Comparison of ENCODE assay signal across 19 cellular contexts in genomic region chr17:64458756-64459155, GRCh38.
"Had no signal": no experiment of that assay in that cellular context is flagged by ENCODE, and none has a peak within 500 bp of the region (broad histone marks: within the 10 kb centered on the region; RNA-seq: fewer than 3 reads in every experiment).

No MANE protein-coding gene starts in this region.

- H3K4me1 ChIP-seq: gastroesophageal sphincter, vagina had no signal

- H3K9me3 Mint-ChIP-seq: activated CD4-positive, alpha-beta T cell treated with anti-CD3 and anti-CD28 coated beads, Interleukin-2, amount 10 ng/mL, durations not matched to agents 7 days and 5 days; activated naive CD8-positive, alpha-beta T cell treated with anti-CD3 and anti-CD28 coated beads, Interleukin-2, amount 10 ng/mL, durations not matched to agents 7 days and 5 days; activated T-cell treated with anti-CD3 and anti-CD28 coated beads, Interleukin-2, amount 50 U/mL, for 24 hours; natural killer cell; stimulated activated naive CD8-positive, alpha-beta T cell treated with anti-CD3 and anti-CD28 coated beads, Interleukin-15, Interleukin-2, amounts not matched to agents 100 ng/mL and 50 ng/mL, for 24 hours; T-cell had no signal

- H3K27me3 ChIP-seq: brain microvascular endothelial cell, gastroesophageal sphincter, heart right ventricle, tibial nerve, vagina had no signal

- H3K36me3 ChIP-seq: brain microvascular endothelial cell, gastroesophageal sphincter, tibial nerve, vagina had no signal

- ATAC-seq: activated CD4-positive, CD25-positive, alpha-beta regulatory T cell treated with anti-CD3 and anti-CD28 coated beads, Interleukin-2, amount 50 U/mL, for 24 hours; activated CD8-positive, alpha-beta T cell treated with anti-CD3 and anti-CD28 coated beads, Interleukin-2, amount 10 ng/mL, durations not matched to agents 7 days and 5 days; gastroesophageal sphincter; left ventricle myocardium superior; natural killer cell; T-cell had no signal

- H3K27ac Mint-ChIP-seq: activated T-cell treated with anti-CD3 and anti-CD28 coated beads, Interleukin-2, amount 50 U/mL, for 24 hours; activated T-helper 2 cell treated with anti-CD3 and anti-CD28 coated beads, Interferon-gamma antibody, Interleukin-2, Interleukin-4, amounts not matched to agents 10 μg/mL and 5 μg/mL and 100 μg/mL, durations not matched to agents 14 hours and 24 hours and 36 hours; natural killer cell; stimulated activated naive CD8-positive, alpha-beta T cell treated with anti-CD3 and anti-CD28 coated beads, Interleukin-15, Interleukin-2, amounts not matched to agents 100 ng/mL and 50 ng/mL, for 24 hours; T-cell had no signal

- H3K27me3 Mint-ChIP-seq: activated CD4-positive, alpha-beta T cell treated with anti-CD3 and anti-CD28 coated beads, Interleukin-2, amount 10 ng/mL, durations not matched to agents 7 days and 5 days; activated naive CD8-positive, alpha-beta T cell treated with anti-CD3 and anti-CD28 coated beads, Interleukin-2, amount 10 ng/mL, durations not matched to agents 7 days and 5 days; activated T-cell treated with anti-CD3 and anti-CD28 coated beads, Interleukin-2, amount 50 U/mL, for 24 hours; stimulated activated naive CD8-positive, alpha-beta T cell treated with anti-CD3 and anti-CD28 coated beads, Interleukin-15, Interleukin-2, amounts not matched to agents 100 ng/mL and 50 ng/mL, for 24 hours had no signal

- H3K9me3 ChIP-seq: gastroesophageal sphincter, heart right ventricle, tibial nerve, vagina had no signal

- H3K36me3 Mint-ChIP-seq: natural killer cell, T-cell had no signal

- H3K27ac ChIP-seq: gastroesophageal sphincter, heart right ventricle, tibial nerve, vagina had no signal

- H3K4me3 Mint-ChIP-seq: activated CD4-positive, alpha-beta T cell treated with anti-CD3 and anti-CD28 coated beads, Interleukin-2, amount 10 ng/mL, durations not matched to agents 7 days and 5 days; activated CD8-positive, alpha-beta T cell treated with anti-CD3 and anti-CD28 coated beads, Interleukin-2, amount 10 ng/mL, durations not matched to agents 7 days and 5 days; activated naive CD8-positive, alpha-beta T cell treated with anti-CD3 and anti-CD28 coated beads, Interleukin-2, amount 10 ng/mL, durations not matched to agents 7 days and 5 days; activated T-cell treated with anti-CD3 and anti-CD28 coated beads, Interleukin-2, amount 50 U/mL, for 24 hours; natural killer cell; stimulated activated naive CD8-positive, alpha-beta T cell treated with anti-CD3 and anti-CD28 coated beads, Interleukin-15, Interleukin-2, amounts not matched to agents 100 ng/mL and 50 ng/mL, for 24 hours; T-cell had no signal

- DNase-seq: activated CD4-positive, alpha-beta T cell treated with anti-CD3 and anti-CD28 coated beads, Interleukin-2, amount 10 ng/mL, durations not matched to agents 7 days and 5 days; activated CD8-positive, alpha-beta T cell treated with anti-CD3 and anti-CD28 coated beads, Interleukin-2, amount 10 ng/mL, durations not matched to agents 7 days and 5 days; activated naive CD4-positive, alpha-beta T cell treated with Interleukin-2 at 50 U/mL for 16 hours; activated naive CD8-positive, alpha-beta T cell treated with anti-CD3 and anti-CD28 coated beads, Interleukin-2, amount 10 ng/mL, durations not matched to agents 7 days and 5 days; activated T-cell treated with anti-CD3 and anti-CD28 coated beads, Interleukin-2, amount 50 U/mL, for 24 hours; central memory CD4-positive, alpha-beta T cell; heart right ventricle; left ventricle myocardium superior; natural killer cell; stimulated activated CD4-positive, alpha-beta T cell treated with anti-CD3 and anti-CD28 coated beads, Interleukin-2, amount 100 ng/mL, for 24 hours; T-cell; T-helper 9 cell had no signal

- H3K4me3 ChIP-seq: gastroesophageal sphincter, heart right ventricle, tibial nerve, vagina had no signal
